ENCODE assay signal across 3 cellular contexts in the genomic region with DNA sequence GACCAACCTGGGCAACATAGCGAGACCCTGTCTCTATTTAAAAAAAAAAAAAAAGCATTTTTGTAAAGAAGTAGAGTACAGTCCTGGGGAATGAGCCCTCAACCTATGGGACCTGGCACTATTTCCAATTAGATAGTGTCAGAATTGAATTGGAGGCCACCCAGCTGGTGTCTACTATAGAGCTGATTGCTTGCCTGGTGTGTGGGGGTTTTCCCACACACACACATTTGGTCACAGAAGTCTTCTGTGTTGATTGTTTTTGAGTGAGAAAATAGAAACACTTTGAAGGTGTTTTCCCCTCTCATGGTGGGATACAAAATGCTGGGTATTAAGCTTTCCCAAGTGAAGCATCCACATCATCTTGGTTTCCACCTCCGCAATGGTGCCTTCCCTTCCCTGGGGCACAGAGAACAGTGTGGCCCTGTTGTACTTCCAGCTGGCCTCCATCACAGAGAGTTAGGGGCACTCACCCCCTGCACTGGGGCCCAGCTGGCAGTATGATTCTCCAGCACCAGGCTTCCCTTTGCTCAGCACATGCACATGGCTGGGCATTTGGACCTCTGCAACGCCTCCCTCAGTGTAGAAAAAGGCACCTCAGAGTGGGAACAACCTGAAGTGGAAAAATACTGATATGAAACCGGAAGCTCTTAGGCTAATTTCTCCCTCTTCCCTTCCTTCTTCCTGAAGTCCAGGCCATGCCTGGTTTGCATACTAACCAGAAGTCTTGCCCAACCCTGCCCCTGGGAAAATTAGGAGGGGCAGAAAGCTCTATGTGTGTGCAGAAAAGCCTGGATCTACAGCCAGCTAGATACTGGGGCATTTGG.
TF ChIP-seq lines count a peak whose summit lies in the region.

No MANE protein-coding gene starts in this region.

TF ChIP-seq in A549, 52 proteins besides CTCF, POLR2A, EP300 and RAD21:
- TF ChIP-seq BHLHE40 (IDR thresholded peaks at IDR 0.05; ENCODE audit: low read depth, low read length) = no peak
- TF ChIP-seq, protein P1, sequence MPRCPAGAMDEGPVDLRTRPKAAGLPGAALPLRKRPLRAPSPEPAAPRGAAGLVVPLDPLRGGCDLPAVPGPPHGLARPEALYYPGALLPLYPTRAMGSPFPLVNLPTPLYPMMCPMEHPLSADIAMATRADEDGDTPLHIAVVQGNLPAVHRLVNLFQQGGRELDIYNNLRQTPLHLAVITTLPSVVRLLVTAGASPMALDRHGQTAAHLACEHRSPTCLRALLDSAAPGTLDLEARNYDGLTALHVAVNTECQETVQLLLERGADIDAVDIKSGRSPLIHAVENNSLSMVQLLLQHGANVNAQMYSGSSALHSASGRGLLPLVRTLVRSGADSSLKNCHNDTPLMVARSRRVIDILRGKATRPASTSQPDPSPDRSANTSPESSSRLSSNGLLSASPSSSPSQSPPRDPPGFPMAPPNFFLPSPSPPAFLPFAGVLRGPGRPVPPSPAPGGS (IDR thresholded peaks at IDR 0.05) = no peak
- TF ChIP-seq, protein P2, sequence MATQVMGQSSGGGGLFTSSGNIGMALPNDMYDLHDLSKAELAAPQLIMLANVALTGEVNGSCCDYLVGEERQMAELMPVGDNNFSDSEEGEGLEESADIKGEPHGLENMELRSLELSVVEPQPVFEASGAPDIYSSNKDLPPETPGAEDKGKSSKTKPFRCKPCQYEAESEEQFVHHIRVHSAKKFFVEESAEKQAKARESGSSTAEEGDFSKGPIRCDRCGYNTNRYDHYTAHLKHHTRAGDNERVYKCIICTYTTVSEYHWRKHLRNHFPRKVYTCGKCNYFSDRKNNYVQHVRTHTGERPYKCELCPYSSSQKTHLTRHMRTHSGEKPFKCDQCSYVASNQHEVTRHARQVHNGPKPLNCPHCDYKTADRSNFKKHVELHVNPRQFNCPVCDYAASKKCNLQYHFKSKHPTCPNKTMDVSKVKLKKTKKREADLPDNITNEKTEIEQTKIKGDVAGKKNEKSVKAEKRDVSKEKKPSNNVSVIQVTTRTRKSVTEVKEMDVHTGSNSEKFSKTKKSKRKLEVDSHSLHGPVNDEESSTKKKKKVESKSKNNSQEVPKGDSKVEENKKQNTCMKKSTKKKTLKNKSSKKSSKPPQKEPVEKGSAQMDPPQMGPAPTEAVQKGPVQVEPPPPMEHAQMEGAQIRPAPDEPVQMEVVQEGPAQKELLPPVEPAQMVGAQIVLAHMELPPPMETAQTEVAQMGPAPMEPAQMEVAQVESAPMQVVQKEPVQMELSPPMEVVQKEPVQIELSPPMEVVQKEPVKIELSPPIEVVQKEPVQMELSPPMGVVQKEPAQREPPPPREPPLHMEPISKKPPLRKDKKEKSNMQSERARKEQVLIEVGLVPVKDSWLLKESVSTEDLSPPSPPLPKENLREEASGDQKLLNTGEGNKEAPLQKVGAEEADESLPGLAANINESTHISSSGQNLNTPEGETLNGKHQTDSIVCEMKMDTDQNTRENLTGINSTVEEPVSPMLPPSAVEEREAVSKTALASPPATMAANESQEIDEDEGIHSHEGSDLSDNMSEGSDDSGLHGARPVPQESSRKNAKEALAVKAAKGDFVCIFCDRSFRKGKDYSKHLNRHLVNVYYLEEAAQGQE (IDR thresholded peaks at IDR 0.05) = no peak
- TF ChIP-seq RFX5 (IDR thresholded peaks at IDR 0.05) = no peak
- no peak for TF ChIP-seq EHF (CRISPR knock-in tag; IDR thresholded peaks at IDR 0.05)
- no peak for TF ChIP-seq JUNB (IDR thresholded peaks at IDR 0.05)

TF ChIP-seq in IMR-90, 13 proteins besides CTCF, POLR2A, EP300 and RAD21:
- TF ChIP-seq RCOR1 (IDR thresholded peaks at IDR 0.05; ENCODE audit: insufficient replicate concordance, low read length) (no peak), CEBPB (IDR thresholded peaks at IDR 0.05; ENCODE audit: low read depth, low read length) (peak; percentile 70)

TF ChIP-seq in K562, 482 proteins besides CTCF, POLR2A, EP300 and RAD21:
- TF ChIP-seq, protein P3, sequence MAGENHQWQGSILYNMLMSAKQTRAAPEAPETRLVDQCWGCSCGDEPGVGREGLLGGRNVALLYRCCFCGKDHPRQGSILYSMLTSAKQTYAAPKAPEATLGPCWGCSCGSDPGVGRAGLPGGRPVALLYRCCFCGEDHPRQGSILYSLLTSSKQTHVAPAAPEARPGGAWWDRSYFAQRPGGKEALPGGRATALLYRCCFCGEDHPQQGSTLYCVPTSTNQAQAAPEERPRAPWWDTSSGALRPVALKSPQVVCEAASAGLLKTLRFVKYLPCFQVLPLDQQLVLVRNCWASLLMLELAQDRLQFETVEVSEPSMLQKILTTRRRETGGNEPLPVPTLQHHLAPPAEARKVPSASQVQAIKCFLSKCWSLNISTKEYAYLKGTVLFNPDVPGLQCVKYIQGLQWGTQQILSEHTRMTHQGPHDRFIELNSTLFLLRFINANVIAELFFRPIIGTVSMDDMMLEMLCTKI (IDR thresholded peaks at IDR 0.05; ENCODE audit: partially characterized antibody) = no peak
- no peak for TF ChIP-seq ELF2 (CRISPR knock-in tag; IDR thresholded peaks at IDR 0.05)
- TF ChIP-seq ZBTB8A (IDR thresholded peaks at IDR 0.05; ENCODE audit: partially characterized antibody) = no peak
- TF ChIP-seq HEY1 (CRISPR knock-in tag; IDR thresholded peaks at IDR 0.05; ENCODE audit: borderline replicate concordance) = no peak
- TF ChIP-seq, protein P4, sequence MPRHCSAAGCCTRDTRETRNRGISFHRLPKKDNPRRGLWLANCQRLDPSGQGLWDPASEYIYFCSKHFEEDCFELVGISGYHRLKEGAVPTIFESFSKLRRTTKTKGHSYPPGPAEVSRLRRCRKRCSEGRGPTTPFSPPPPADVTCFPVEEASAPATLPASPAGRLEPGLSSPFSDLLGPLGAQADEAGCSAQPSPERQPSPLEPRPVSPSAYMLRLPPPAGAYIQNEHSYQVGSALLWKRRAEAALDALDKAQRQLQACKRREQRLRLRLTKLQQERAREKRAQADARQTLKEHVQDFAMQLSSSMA (CRISPR knock-in tag; IDR thresholded peaks at IDR 0.05) = no peak
- TF ChIP-seq, protein P5, sequence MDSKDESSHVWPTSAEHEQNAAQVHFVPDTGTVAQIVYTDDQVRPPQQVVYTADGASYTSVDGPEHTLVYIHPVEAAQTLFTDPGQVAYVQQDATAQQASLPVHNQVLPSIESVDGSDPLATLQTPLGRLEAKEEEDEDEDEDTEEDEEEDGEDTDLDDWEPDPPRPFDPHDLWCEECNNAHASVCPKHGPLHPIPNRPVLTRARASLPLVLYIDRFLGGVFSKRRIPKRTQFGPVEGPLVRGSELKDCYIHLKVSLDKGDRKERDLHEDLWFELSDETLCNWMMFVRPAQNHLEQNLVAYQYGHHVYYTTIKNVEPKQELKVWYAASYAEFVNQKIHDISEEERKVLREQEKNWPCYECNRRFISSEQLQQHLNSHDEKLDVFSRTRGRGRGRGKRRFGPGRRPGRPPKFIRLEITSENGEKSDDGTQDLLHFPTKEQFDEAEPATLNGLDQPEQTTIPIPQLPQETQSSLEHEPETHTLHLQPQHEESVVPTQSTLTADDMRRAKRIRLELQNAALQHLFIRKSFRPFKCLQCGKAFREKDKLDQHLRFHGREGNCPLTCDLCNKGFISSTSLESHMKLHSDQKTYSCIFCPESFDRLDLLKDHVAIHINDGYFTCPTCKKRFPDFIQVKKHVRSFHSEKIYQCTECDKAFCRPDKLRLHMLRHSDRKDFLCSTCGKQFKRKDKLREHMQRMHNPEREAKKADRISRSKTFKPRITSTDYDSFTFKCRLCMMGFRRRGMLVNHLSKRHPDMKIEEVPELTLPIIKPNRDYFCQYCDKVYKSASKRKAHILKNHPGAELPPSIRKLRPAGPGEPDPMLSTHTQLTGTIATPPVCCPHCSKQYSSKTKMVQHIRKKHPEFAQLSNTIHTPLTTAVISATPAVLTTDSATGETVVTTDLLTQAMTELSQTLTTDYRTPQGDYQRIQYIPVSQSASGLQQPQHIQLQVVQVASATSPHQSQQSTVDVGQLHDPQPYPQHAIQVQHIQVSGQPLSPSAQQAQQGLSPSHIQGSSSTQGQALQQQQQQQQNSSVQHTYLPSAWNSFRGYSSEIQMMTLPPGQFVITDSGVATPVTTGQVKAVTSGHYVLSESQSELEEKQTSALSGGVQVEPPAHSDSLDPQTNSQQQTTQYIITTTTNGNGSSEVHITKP (IDR thresholded peaks at IDR 0.05; ENCODE audit: partially characterized antibody) = peak; percentile 68
- no peak for TF ChIP-seq CHCHD3 (CRISPR knock-in tag; IDR thresholded peaks at IDR 0.05)
- 0 out of 2 replicates have a peak, but pooled peaks have one; percentile 21 for TF ChIP-seq CEBPB (tag; IDR thresholded peaks at IDR 0.05)
- TF ChIP-seq PCBP2 (IDR thresholded peaks at IDR 0.05; ENCODE audit: low read depth, low read length, poor library complexity, severe bottlenecking) = no peak
- peak; percentile 43; the same call in 1 of the 2 replicates for TF ChIP-seq GABPA (tag; conservative IDR thresholded peaks at IDR 0.05; ENCODE audit: low read depth)
- no peak for TF ChIP-seq ZNF644 (tag; IDR thresholded peaks at IDR 0.05; ENCODE audit: low read depth)
- TF ChIP-seq ARHGAP35 (IDR thresholded peaks at IDR 0.05; ENCODE audit: partially characterized antibody) = no peak
TF ChIP-seq in K562: peak in this region for 3.
